1 cellular context compared by ENCODE assay signal in genomic region chr2:240137596-240138274, GRCh38.
TF ChIP-seq lines count a peak whose summit lies in the region.

No MANE protein-coding gene starts in this region.

TF ChIP-seq in WTC11, 78 proteins besides CTCF, POLR2A, EP300 and RAD21 (continued from another document):
- TF ChIP-seq TCF7 (CRISPR knock-in tag; IDR thresholded peaks at IDR 0.05; ENCODE audit: low read depth) (no peak), JUN (CRISPR knock-in tag; IDR thresholded peaks at IDR 0.05) (no peak), MXD4 (CRISPR knock-in tag; IDR thresholded peaks at IDR 0.05; ENCODE audit: borderline replicate concordance) (no peak), AFF4 (CRISPR knock-in tag; IDR thresholded peaks at IDR 0.05; ENCODE audit: borderline replicate concordance) (no peak)
